2 cellular contexts compared by ENCODE assay signal in genomic region chr5:135484563-135485157, GRCh38.
TF ChIP-seq lines count a peak whose summit lies in the region.

No MANE protein-coding gene starts in this region.

TF ChIP-seq in GM23338, 12 proteins besides CTCF, POLR2A, EP300 and RAD21:
- TF ChIP-seq REST (IDR thresholded peaks at IDR 0.05; ENCODE audit: unreplicated experiment) (no peak), ETS1 (IDR thresholded peaks at IDR 0.05) (no peak), JUNB (IDR thresholded peaks at IDR 0.05; ENCODE audit: unreplicated experiment) (no peak), EZH2phosphoT487 (IDR thresholded peaks at IDR 0.05; ENCODE audit: unreplicated experiment) (no peak), ZNF462 (CRISPR knock-in tag; IDR thresholded peaks at IDR 0.05) (no peak), POLR2AphosphoS5 (IDR thresholded peaks at IDR 0.05; ENCODE audit: low read depth) (no peak), ZNF331 (CRISPR knock-in tag; IDR thresholded peaks at IDR 0.05; ENCODE audit: low read depth) (no peak)

TF ChIP-seq in WTC11, 78 proteins besides CTCF, POLR2A, EP300 and RAD21 (continued from another document):
- no peak for TF ChIP-seq AFF4 (CRISPR knock-in tag; IDR thresholded peaks at IDR 0.05; ENCODE audit: borderline replicate concordance)
- TF ChIP-seq USF2 (CRISPR knock-in tag; IDR thresholded peaks at IDR 0.05), result no peak
- TF ChIP-seq TEAD1 (CRISPR knock-in tag; IDR thresholded peaks at IDR 0.05), result no peak
- no peak for TF ChIP-seq ZNF396 (CRISPR knock-in tag; IDR thresholded peaks at IDR 0.05; ENCODE audit: borderline replicate concordance)
- TF ChIP-seq ZNF121 (CRISPR knock-in tag; IDR thresholded peaks at IDR 0.05), result no peak
- TF ChIP-seq ELF4 (CRISPR knock-in tag; IDR thresholded peaks at IDR 0.05; ENCODE audit: low read depth), result no peak
- no peak for TF ChIP-seq ZBTB43 (CRISPR knock-in tag; IDR thresholded peaks at IDR 0.05)
- TF ChIP-seq RORB (CRISPR knock-in tag; IDR thresholded peaks at IDR 0.05), result no peak
- no peak for TF ChIP-seq OVOL2 (CRISPR knock-in tag; IDR thresholded peaks at IDR 0.05; ENCODE audit: borderline replicate concordance)
- no peak for TF ChIP-seq NFE2L1 (CRISPR knock-in tag; IDR thresholded peaks at IDR 0.05)
